In genomic region chr7:47446871-47447466, GRCh38 we compare ENCODE assay signal across 1 cellular context.
TF ChIP-seq lines count a peak whose summit lies in the region.

No MANE protein-coding gene starts in this region.

TF ChIP-seq in H1, 55 proteins besides CTCF, POLR2A, EP300 and RAD21:
- TF ChIP-seq SUZ12 (IDR thresholded peaks at IDR 0.05; ENCODE audit: low read length) (no peak), CBX5 (IDR thresholded peaks at IDR 0.05; ENCODE audit: low read depth, low read length) (no peak), CEBPB (IDR thresholded peaks at IDR 0.05; ENCODE audit: low read depth, low read length) (no peak), FOSL1 (IDR thresholded peaks at IDR 0.05; ENCODE audit: insufficient read depth, low read depth, low read length) (no peak), CTBP2 (IDR thresholded peaks at IDR 0.05; ENCODE audit: borderline replicate concordance, insufficient read depth, insufficient read length, low read length) (no peak), GABPA (IDR thresholded peaks at IDR 0.05; ENCODE audit: borderline replicate concordance, insufficient read depth, low read length) (no peak), E2F6 (IDR thresholded peaks at IDR 0.05) (no peak), RNF2 (IDR thresholded peaks at IDR 0.05; ENCODE audit: borderline replicate concordance, low read depth, low read length, missing control alignments, poor library complexity, severe bottlenecking) (no peak), ASH2L (IDR thresholded peaks at IDR 0.05; ENCODE audit: low read length) (no peak), RBBP5 (IDR thresholded peaks at IDR 0.05; ENCODE audit: borderline replicate concordance, low read depth, low read length) (no peak), RXRA (IDR thresholded peaks at IDR 0.05; ENCODE audit: insufficient read depth, low read depth, low read length) (no peak), MAFK (IDR thresholded peaks at IDR 0.05; ENCODE audit: low read depth, low read length) (no peak), TBP (IDR thresholded peaks at IDR 0.05; ENCODE audit: low read depth, low read length) (no peak), SIN3A (conservative IDR thresholded peaks at IDR 0.05 in 1 of 2, IDR thresholded peaks at IDR 0.05 in 1 of 2; ENCODE audit: low read depth in 1 of 2, low read length in 2 of 2) (no peak), POU5F1 (IDR thresholded peaks at IDR 0.05; ENCODE audit: low read depth, low read length) (no peak), CBX8 (IDR thresholded peaks at IDR 0.05; ENCODE audit: borderline replicate concordance, low read depth, low read length) (no peak), KDM1A (IDR thresholded peaks at IDR 0.05; ENCODE audit: borderline replicate concordance, low read length) (no peak)
